Comparison of ENCODE assay signal across 16 cellular contexts in the genomic region with DNA sequence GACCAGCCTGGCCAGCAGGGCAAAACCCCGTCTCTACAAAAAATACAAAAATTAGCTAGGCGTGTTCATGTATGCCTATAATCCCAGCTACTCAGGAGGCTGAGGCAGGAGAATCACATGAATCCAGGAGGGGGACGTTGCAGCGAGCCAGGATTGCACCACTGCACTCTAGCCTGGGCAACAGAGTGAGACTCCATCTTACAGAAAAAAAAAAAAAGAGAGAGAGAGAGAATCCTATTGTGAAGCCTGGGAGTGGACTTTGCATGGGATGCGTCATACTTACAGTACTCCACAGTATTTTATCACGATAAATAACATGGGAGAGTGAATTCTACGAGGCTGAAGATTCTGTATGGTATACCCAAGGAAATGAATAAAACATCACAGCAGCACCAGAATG.
A peak's percentile ranks its signal among the peaks of the same experiment; 100 is the strongest.
DNase-seq lines count a peak whose midpoint lies in the region; ATAC-seq and TF ChIP-seq lines count a peak whose summit lies in the region.
"Had no signal": no experiment of that assay in that cellular context is flagged by ENCODE, and none has a peak within 500 bp of the region (broad histone marks: within the 10 kb centered on the region; RNA-seq: fewer than 3 reads in every experiment).

No MANE protein-coding gene starts in this region.

- H3K36me3 Mint-ChIP-seq in mesothelial cell of epicardium, result no peaks in the 10 kb centered on the region
- H3K36me3 Mint-ChIP-seq in nephron progenitor cell (ENCODE audit: low read depth), result peaks cover 15% of the 10 kb centered on the region
- H3K36me3 Mint-ChIP-seq: CD8-positive, alpha-beta memory T cell had no signal

- H3K27me3 ChIP-seq in esophagus muscularis mucosa, result no peaks in the 10 kb centered on the region
- H3K27me3 ChIP-seq: BLaER1 treated with 17β-estradiol and CSF1 and Interleukin-3, amounts not matched to agents 10 nM and 100 nM had no signal

- H3K9me3 ChIP-seq in esophagus muscularis mucosa, result no peaks in the 10 kb centered on the region
- H3K9me3 ChIP-seq: HAP-1 had no signal

- H3K27ac ChIP-seq in esophagus muscularis mucosa (replicated peaks in 1 of 4), result no peak overlapping the region
- H3K27ac ChIP-seq: BLaER1 treated with 17β-estradiol and CSF1 and Interleukin-3, amounts not matched to agents 10 nM and 100 nM; GM23248 had no signal

- H3K36me3 ChIP-seq in esophagus muscularis mucosa, result no peaks in the 10 kb centered on the region
- H3K36me3 ChIP-seq: BLaER1 treated with 17β-estradiol and CSF1 and Interleukin-3, amounts not matched to agents 10 nM and 100 nM; HAP-1 had no signal

- TF ChIP-seq CTCF in esophagus muscularis mucosa (IDR thresholded peaks at IDR 0.05), result no peak
- no peak for TF ChIP-seq CTCF in mesothelial cell of epicardium (IDR thresholded peaks at IDR 0.05; ENCODE audit: unreplicated experiment)
- no peak for TF ChIP-seq CTCF in nephron progenitor cell (IDR thresholded peaks at IDR 0.05)

- H3K4me3 Mint-ChIP-seq in mesothelial cell of epicardium, result no peak overlapping the region
- H3K4me3 Mint-ChIP-seq in nephron progenitor cell, result no peak overlapping the region
- H3K4me3 Mint-ChIP-seq: B cell had no signal

- H3K27me3 Mint-ChIP-seq in mesothelial cell of epicardium (ENCODE audit: low read depth), result no peaks in the 10 kb centered on the region
- H3K27me3 Mint-ChIP-seq in nephron progenitor cell (ENCODE audit: low read depth, poor library complexity), result peaks cover 4% of the 10 kb centered on the region

- ATAC-seq in GM21528 (IDR thresholded peaks at IDR 0.05; ENCODE audit: low FRiP score, unreplicated experiment) (no peak), HG02870 (IDR thresholded peaks at IDR 0.05; ENCODE audit: unreplicated experiment) (no peak)
- ATAC-seq: GM12878 had no signal

- no peaks in the 10 kb centered on the region for H3K4me1 ChIP-seq in esophagus muscularis mucosa
- H3K4me1 ChIP-seq: BLaER1 treated with 17β-estradiol and CSF1 and Interleukin-3, amounts not matched to agents 10 nM and 100 nM; HAP-1 had no signal

- no peaks in the 10 kb centered on the region for H3K9me3 Mint-ChIP-seq in mesothelial cell of epicardium
- no peaks in the 10 kb centered on the region for H3K9me3 Mint-ChIP-seq in nephron progenitor cell
- H3K9me3 Mint-ChIP-seq: CD8-positive, alpha-beta memory T cell had no signal

- 84% methylated on average over 7 of the region's 7 CpGs for WGBS in esophagus muscularis mucosa

- H3K4me1 Mint-ChIP-seq in mesothelial cell of epicardium, result peaks cover 34% of the 10 kb centered on the region
- no peaks in the 10 kb centered on the region for H3K4me1 Mint-ChIP-seq in nephron progenitor cell
- H3K4me1 Mint-ChIP-seq: B cell; CD8-positive, alpha-beta memory T cell had no signal

- TF ChIP-seq POLR2A in esophagus muscularis mucosa (IDR thresholded peaks at IDR 0.05; ENCODE audit: low read depth), result no peak

- H3K27ac Mint-ChIP-seq in mesothelial cell of epicardium (peak overlapping the region; percentile 4), nephron progenitor cell (peak overlapping the region; percentile 73)
- H3K27ac Mint-ChIP-seq: B cell; CD8-positive, alpha-beta memory T cell had no signal

- H3K4me3 ChIP-seq in esophagus muscularis mucosa, result no peak overlapping the region
- H3K4me3 ChIP-seq: BLaER1 treated with 17β-estradiol and CSF1 and Interleukin-3, amounts not matched to agents 10 nM and 100 nM; GM12878; GM23248; HAP-1 had no signal

- no peak for TF ChIP-seq EP300 in esophagus muscularis mucosa (IDR thresholded peaks at IDR 0.05)

- intact Hi-C loops in esophagus muscularis mucosa (cut with DNase I), result no loop called here

- DNase-seq in esophagus muscularis mucosa (ENCODE audit: extremely low spot score), result peak; percentile 50
- no peak for DNase-seq in mesothelial cell of epicardium (ENCODE audit: low spot score in 2 of 2, unreplicated experiment in 2 of 2)
- no peak for DNase-seq in nephron progenitor cell
- DNase-seq in iPS-NIHi11 (ENCODE audit: low spot score), result no peak
- DNase-seq: CD8-positive, alpha-beta memory T cell; DMS 273 treated with DMSO at 0.1 percent for 48 hours; DMS53; DND-41; EL; GM23248 had no signal
